ENCODE assay signal across 1 cellular context in genomic region chr2:219416938-219417337, GRCh38.
TF ChIP-seq lines count a peak whose summit lies in the region.

No MANE protein-coding gene starts in this region.

TF ChIP-seq in IMR-90, 13 proteins besides CTCF, POLR2A, EP300 and RAD21:
- TF ChIP-seq MAFK (IDR thresholded peaks at IDR 0.05; ENCODE audit: low read depth, low read length) (no peak), CHD1 (IDR thresholded peaks at IDR 0.05; ENCODE audit: low read depth, low read length) (no peak), CEBPB (IDR thresholded peaks at IDR 0.05; ENCODE audit: low read depth, low read length) (no peak), RCOR1 (IDR thresholded peaks at IDR 0.05; ENCODE audit: insufficient replicate concordance, low read length) (no peak), USF2 (IDR thresholded peaks at IDR 0.05; ENCODE audit: low read depth, low read length) (no peak), MXI1 (IDR thresholded peaks at IDR 0.05; ENCODE audit: borderline replicate concordance, low read depth, low read length) (no peak), RFX5 (IDR thresholded peaks at IDR 0.05; ENCODE audit: low read depth, low read length) (no peak), FOS (IDR thresholded peaks at IDR 0.05; ENCODE audit: low read depth, low read length) (no peak), MAZ (IDR thresholded peaks at IDR 0.05; ENCODE audit: borderline replicate concordance, low read depth, low read length) (no peak), BHLHE40 (IDR thresholded peaks at IDR 0.05; ENCODE audit: low read depth, low read length) (no peak), SMC3 (IDR thresholded peaks at IDR 0.05; ENCODE audit: low read depth, low read length) (no peak), NFE2L2 (IDR thresholded peaks at IDR 0.05; ENCODE audit: low read depth, low read length) (no peak), ELK1 (IDR thresholded peaks at IDR 0.05; ENCODE audit: borderline replicate concordance, low read depth, low read length) (no peak)
